1 cellular context compared by ENCODE assay signal in genomic region chr7:23343806-23344500, GRCh38.
TF ChIP-seq lines count a peak whose summit lies in the region.

No MANE protein-coding gene starts in this region.

TF ChIP-seq in IMR-90, 13 proteins besides CTCF, POLR2A, EP300 and RAD21:
- no peak for TF ChIP-seq RFX5 (IDR thresholded peaks at IDR 0.05; ENCODE audit: low read depth, low read length)
- 0 out of 2 replicates have a peak, but pooled peaks have one; percentile 15 for TF ChIP-seq FOS (IDR thresholded peaks at IDR 0.05; ENCODE audit: low read depth, low read length)
TF ChIP-seq in IMR-90: peak in this region for 1.
